In genomic region chr7:99624487-99624886, GRCh38 we compare ENCODE assay signal across 10 cellular contexts.
A peak's percentile ranks its signal among the peaks of the same experiment; 100 is the strongest.
DNase-seq lines count a peak whose midpoint lies in the region; ATAC-seq lines count a peak whose summit lies in the region.
"Had no signal": no experiment of that assay in that cellular context is flagged by ENCODE, and none has a peak within 500 bp of the region (broad histone marks: within the 10 kb centered on the region; RNA-seq: fewer than 3 reads in every experiment).

No MANE protein-coding gene starts in this region.

- ATAC-seq in HG02678 (IDR thresholded peaks at IDR 0.05; ENCODE audit: unreplicated experiment) (no peak), GM21515 (IDR thresholded peaks at IDR 0.05; ENCODE audit: unreplicated experiment) (no peak)
- ATAC-seq: A549 had no signal

- DNase-seq in CD1c-positive myeloid dendritic cell (ENCODE audit: extremely low spot score) (peak; percentile 22), NCI-H1694 treated with DMSO at 0.1 percent for 48 hours (lab: John Stamatoyannopoulos, UW) (no peak), NCI-H146 (lab: John Stamatoyannopoulos, UW) (no peak)
- peak; percentile 60 for DNase-seq in activated CD4-positive, CD25-positive, alpha-beta regulatory T cell treated with anti-CD3 and anti-CD28 coated beads, Interleukin-2, amount 50 U/mL, for 72 hours
- DNase-seq in activated naive CD4-positive, alpha-beta T cell treated with Interleukin-2 at 50 U/mL for 16 hours: peak; percentile 58
- peak; percentile 41 for DNase-seq in stimulated activated CD4-positive, alpha-beta T cell treated with anti-CD3 and anti-CD28 coated beads, Interleukin-12 subunit alpha, Interleukin-12 subunit beta, amount 100 ng/mL, for 4 hours
- DNase-seq: PC-9 had no signal

Comparison
In these comparisons a context has a peak if more than half of its experiments do, and no peak if none do; other contexts are left out.
1. DNase-seq: peak in CD1c-positive myeloid dendritic cell (single experiment), activated CD4-positive, CD25-positive, alpha-beta regulatory T cell treated with anti-CD3 and anti-CD28 coated beads, Interleukin-2, amount 50 U/mL, for 72 hours (single experiment), activated naive CD4-positive, alpha-beta T cell treated with Interleukin-2 at 50 U/mL for 16 hours (single experiment) and stimulated activated CD4-positive, alpha-beta T cell treated with anti-CD3 and anti-CD28 coated beads, Interleukin-12 subunit alpha, Interleukin-12 subunit beta, amount 100 ng/mL, for 4 hours (single experiment); none in NCI-H1694 treated with DMSO at 0.1 percent for 48 hours (single experiment) and NCI-H146 (single experiment).